Comparison of ENCODE assay signal across 18 cellular contexts in the genomic region with DNA sequence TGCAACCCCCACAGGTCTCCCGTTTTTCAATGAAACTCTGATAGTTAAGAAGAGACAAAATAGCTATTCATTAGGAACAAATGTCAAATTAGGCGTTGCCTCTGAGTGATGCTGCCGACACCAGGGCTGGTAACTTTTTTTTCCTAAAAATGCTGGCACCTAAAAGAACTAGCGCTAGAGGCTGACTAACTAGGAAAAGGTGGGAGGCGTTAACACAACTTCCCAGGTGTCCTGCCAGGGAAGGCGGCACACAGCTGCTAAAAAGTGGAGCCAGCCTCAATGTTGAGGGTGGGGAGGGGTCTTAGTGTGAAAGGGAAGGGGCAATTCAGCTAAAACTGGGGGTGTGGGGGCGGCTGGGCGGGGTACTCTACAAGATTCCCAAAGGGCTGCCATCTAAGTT. TPM values are rescaled to one million over a fixed set of nuclear protein-coding genes. Genes with fewer than 3 reads are reported as not detected.
DNase-seq lines count a peak whose midpoint lies in the region; ATAC-seq, FAIRE-seq and TF ChIP-seq lines count a peak whose summit lies in the region.
"Had no signal": no experiment of that assay in that cellular context is flagged by ENCODE, and none has a peak within 500 bp of the region (broad histone marks: within the 10 kb centered on the region; RNA-seq: fewer than 3 reads in every experiment).

No MANE protein-coding gene starts in this region.

- H3K79me2 ChIP-seq in astrocyte (ENCODE audit: insufficient read depth, low read length), result peaks cover 99% of the 10 kb centered on the region

- peak overlapping the region; percentile 83 for H3K9ac ChIP-seq in astrocyte (ENCODE audit: low read length)

- H3K36me3 ChIP-seq in astrocyte (ENCODE audit: insufficient read depth, low read length), result peaks cover 11% of the 10 kb centered on the region

- peak overlapping the region; percentile 58 for H3K4me3 ChIP-seq in AG10803 (ENCODE audit: low read length)
- H3K4me3 ChIP-seq in astrocyte (ENCODE audit: insufficient read depth, low read depth, low read length), result peak overlapping the region; percentile 71
- H3K4me3 ChIP-seq in right cardiac atrium (ENCODE audit: low read length), result peak overlapping the region; percentile 25
- H3K4me3 ChIP-seq: smooth muscle cell had no signal

- no peak overlapping the region for H2AFZ ChIP-seq in astrocyte (ENCODE audit: low read depth, low read length)

- DNase-seq in AG10803 (ENCODE audit: low read depth) (no peak), astrocyte (ENCODE audit: low read depth) (no peak), right cardiac atrium (no peak), osteocyte (ENCODE audit: extremely low spot score, unreplicated experiment) (no peak), NCI-H1694 (lab: John Stamatoyannopoulos, UW) (no peak), GM19239 (ENCODE audit: insufficient read length, low spot score) (no peak)
- DNase-seq in activated CD4-positive, alpha-beta T cell treated with anti-CD3 and anti-CD28 coated beads, Interleukin-2, amount 50 U/mL, for 48 hours, result no peak
- DNase-seq: activated CD8-positive, alpha-beta memory T cell treated with anti-CD3 and anti-CD28 coated beads, Interleukin-2, amount 10 ng/mL, durations not matched to agents 7 days and 5 days; activated naive CD4-positive, alpha-beta T cell treated with Interleukin-2 at 50 U/mL for 16 hours; DMS53; hippocampal formation; NCI-H1105; stimulated activated naive CD8-positive, alpha-beta T cell treated with anti-CD3 and anti-CD28 coated beads, Interleukin-15, amount 100 ng/mL, for 72 hours had no signal

- H3K27ac ChIP-seq in astrocyte (ENCODE audit: low read depth, low read length) (peak overlapping the region; percentile 57), right cardiac atrium (ENCODE audit: low read length) (no peak overlapping the region)
- H3K27ac ChIP-seq: epithelial cell of prostate had no signal

- peak overlapping the region; percentile 98 for H3K4me2 ChIP-seq in astrocyte (ENCODE audit: low read length)
- H3K4me2 ChIP-seq: smooth muscle cell had no signal

- no peak for ATAC-seq in right cardiac atrium
- no peak for ATAC-seq in GM21737 (IDR thresholded peaks at IDR 0.05; ENCODE audit: unreplicated experiment)
- ATAC-seq: activated CD8-positive, alpha-beta memory T cell treated with anti-CD3 and anti-CD28 coated beads, Interleukin-2, amount 10 ng/mL, durations not matched to agents 7 days and 5 days; stimulated activated naive CD8-positive, alpha-beta T cell treated with anti-CD3 and anti-CD28 coated beads, Interleukin-15, amount 100 ng/mL, for 72 hours had no signal

- H3K4me1 Mint-ChIP-seq in astrocyte (ENCODE audit: low read depth, unreplicated experiment) (peaks cover 33% of the 10 kb centered on the region), osteocyte (ENCODE audit: unreplicated experiment) (peaks cover 59% of the 10 kb centered on the region)
- H3K4me1 Mint-ChIP-seq: activated CD8-positive, alpha-beta memory T cell treated with anti-CD3 and anti-CD28 coated beads, Interleukin-2, amount 10 ng/mL, durations not matched to agents 7 days and 5 days; B cell; IgD-negative memory B cell; stimulated activated naive CD8-positive, alpha-beta T cell treated with anti-CD3 and anti-CD28 coated beads, Interleukin-15, amount 100 ng/mL, for 72 hours had no signal

- no peaks in the 10 kb centered on the region for H3K27me3 ChIP-seq in astrocyte (ENCODE audit: insufficient read depth, low read length)
- no peaks in the 10 kb centered on the region for H3K27me3 ChIP-seq in right cardiac atrium (ENCODE audit: control insufficient read depth, insufficient read depth)

- FAIRE-seq in astrocyte (lab: Jason Lieb, UNC) (no peak), GM19239 (lab: Jason Lieb, UNC) (no peak)

- H3K4me1 ChIP-seq in astrocyte (ENCODE audit: insufficient read depth, low read length) (peaks cover 43% of the 10 kb centered on the region), right cardiac atrium (ENCODE audit: control insufficient read depth, insufficient read depth, low read length) (peaks cover 3% of the 10 kb centered on the region)

- H4K20me1 ChIP-seq in astrocyte (ENCODE audit: insufficient read depth, low read length), result peaks cover 82% of the 10 kb centered on the region

- H3K9me3 Mint-ChIP-seq in astrocyte (ENCODE audit: unreplicated experiment), result no peaks in the 10 kb centered on the region
- H3K9me3 Mint-ChIP-seq in osteocyte (ENCODE audit: unreplicated experiment), result no peaks in the 10 kb centered on the region
- H3K9me3 Mint-ChIP-seq: stimulated activated naive CD8-positive, alpha-beta T cell treated with anti-CD3 and anti-CD28 coated beads, Interleukin-15, amount 100 ng/mL, for 72 hours had no signal

- TF ChIP-seq CTCF in AG10803 (conservative IDR thresholded peaks at IDR 0.05; ENCODE audit: low read length) (no peak), astrocyte (IDR thresholded peaks at IDR 0.05; ENCODE audit: insufficient read depth, low read depth, low read length) (no peak), osteocyte (IDR thresholded peaks at IDR 0.05) (no peak)

- H3K9me3 ChIP-seq in astrocyte (ENCODE audit: insufficient read depth, low read depth, low read length) (no peaks in the 10 kb centered on the region), right cardiac atrium (ENCODE audit: control insufficient read depth, low read length) (no peaks in the 10 kb centered on the region)

- H3K36me3 Mint-ChIP-seq in astrocyte (ENCODE audit: low read depth, unreplicated experiment), result peaks cover 32% of the 10 kb centered on the region
- peaks cover 48% of the 10 kb centered on the region for H3K36me3 Mint-ChIP-seq in osteocyte (ENCODE audit: unreplicated experiment)
- H3K36me3 Mint-ChIP-seq: activated CD8-positive, alpha-beta memory T cell treated with anti-CD3 and anti-CD28 coated beads, Interleukin-2, amount 10 ng/mL, durations not matched to agents 7 days and 5 days; IgD-negative memory B cell had no signal

- H3K27me3 Mint-ChIP-seq in astrocyte (ENCODE audit: low read depth, unreplicated experiment), result no peaks in the 10 kb centered on the region
- H3K27me3 Mint-ChIP-seq in osteocyte (ENCODE audit: unreplicated experiment), result no peaks in the 10 kb centered on the region
- H3K27me3 Mint-ChIP-seq: activated CD8-positive, alpha-beta memory T cell treated with anti-CD3 and anti-CD28 coated beads, Interleukin-2, amount 10 ng/mL, durations not matched to agents 7 days and 5 days had no signal

- intact Hi-C loops in right cardiac atrium (cut with DNase I), result loop anchor here in 2 of 4 donors (10.0 kb wide), 2 partner anchors 121 to 131 kb away; no protein-coding TSS in a partner anchor

- H3K27ac Mint-ChIP-seq in astrocyte (ENCODE audit: unreplicated experiment), result peak overlapping the region; percentile 93
- peak overlapping the region; percentile 86 for H3K27ac Mint-ChIP-seq in osteocyte (ENCODE audit: unreplicated experiment)
- H3K27ac Mint-ChIP-seq: activated CD8-positive, alpha-beta memory T cell treated with anti-CD3 and anti-CD28 coated beads, Interleukin-2, amount 10 ng/mL, durations not matched to agents 7 days and 5 days; B cell; stimulated activated naive CD8-positive, alpha-beta T cell treated with anti-CD3 and anti-CD28 coated beads, Interleukin-15, amount 100 ng/mL, for 72 hours had no signal

- H3K4me3 Mint-ChIP-seq in astrocyte (ENCODE audit: unreplicated experiment) (peak overlapping the region; percentile 96), osteocyte (ENCODE audit: unreplicated experiment) (peak overlapping the region; percentile 91)
- H3K4me3 Mint-ChIP-seq: activated CD8-positive, alpha-beta memory T cell treated with anti-CD3 and anti-CD28 coated beads, Interleukin-2, amount 10 ng/mL, durations not matched to agents 7 days and 5 days; B cell; stimulated activated naive CD8-positive, alpha-beta T cell treated with anti-CD3 and anti-CD28 coated beads, Interleukin-15, amount 100 ng/mL, for 72 hours had no signal

- WGBS in right cardiac atrium, result 48% methylated on average over 8 of the region's 8 CpGs

RNA-seq across cellular contexts. Expression of gene MN1, which starts 5.4 kb away (rescaled TPM):
- total RNA-seq in astrocyte, result 98.6 and 110 TPM in 2 replicates
- 10 to 100 TPM in 3 of 4 donors, 1 to 10 TPM in 1; 9.6 to 12.2 (median 10.1) TPM for total RNA-seq in right cardiac atrium
- 3.8 TPM for polyA plus RNA-seq in right cardiac atrium
- total RNA-seq in osteocyte, result 145 and 153 TPM in 2 replicates
- polyA plus RNA-seq: IgD-negative memory B cell had no signal
